ENCODE assay signal across 16 cellular contexts in genomic region chr11:2708757-2709281, GRCh38. TPM values are rescaled to one million over a fixed set of nuclear protein-coding genes. Genes with fewer than 3 reads are reported as not detected.
A peak's percentile ranks its signal among the peaks of the same experiment; 100 is the strongest.
DNase-seq lines count a peak whose midpoint lies in the region; ATAC-seq lines count a peak whose summit lies in the region.
"Had no signal": no experiment of that assay in that cellular context is flagged by ENCODE, and none has a peak within 500 bp of the region (broad histone marks: within the 10 kb centered on the region; RNA-seq: fewer than 3 reads in every experiment).

No MANE protein-coding gene starts in this region.

- H3K9me3 ChIP-seq in adipocyte (ENCODE audit: control insufficient read depth, low read length) = peaks cover 7% of the 10 kb centered on the region
- peaks cover 0 to 8% (median 5%) of the 10 kb centered on the region in 5 donors for H3K9me3 ChIP-seq in subcutaneous abdominal adipose tissue (ENCODE audit: control insufficient read depth in 5 of 5, low read length in 5 of 5)

- H3K27me3 ChIP-seq in adipocyte (replicated peaks; ENCODE audit: control insufficient read depth, insufficient read depth, low read length) (no peaks in the 10 kb centered on the region), subcutaneous abdominal adipose tissue (ENCODE audit: control insufficient read depth in 5 of 5, insufficient read depth in 4 of 5, low read length in 5 of 5) (no peaks in the 10 kb centered on the region)
- H3K27me3 ChIP-seq: dorsolateral prefrontal cortex had no signal

- DNase-seq in adipocyte (ENCODE audit: low read depth) (peak; percentile 71), fibroblast of the conjunctiva (ENCODE audit: low read depth) (peak; percentile 72), mucosa of gallbladder (ENCODE audit: low spot score) (peak; percentile 35), NCI-H1105 treated with DMSO at 0.1 percent for 48 hours (lab: John Stamatoyannopoulos, UW) (no peak)
- DNase-seq in stimulated activated CD4-positive, alpha-beta T cell treated with anti-CD3 and anti-CD28 coated beads, Interleukin-12 subunit alpha, Interleukin-12 subunit beta, amount 100 ng/mL, for 4 hours = no peak
- no peak for DNase-seq in activated CD8-positive, alpha-beta memory T cell treated with anti-CD3 and anti-CD28 coated beads, Interleukin-2, amount 50 U/mL, for 4 hours
- DNase-seq: activated gamma-delta T cell treated with Interleukin-2 at 50 U/mL for 16 hours; dorsolateral prefrontal cortex; foreskin keratinocyte; immature natural killer cell; RPMI8226; stimulated activated CD4-positive, alpha-beta T cell treated with anti-CD3 and anti-CD28 coated beads, Interleukin-1b, Interleukin-23, amount 100 ng/mL, for 48 hours; T-helper 17 cell had no signal

- peak overlapping the region; percentile 69 for H3K9ac ChIP-seq in adipocyte (ENCODE audit: low read length)
- H3K9ac ChIP-seq in subcutaneous abdominal adipose tissue (ENCODE audit: low read length in 5 of 5) = peak overlapping the region in 1 of 5 donors; percentile 19

- peak overlapping the region; percentile 54 for H3K4me3 ChIP-seq in adipocyte (ENCODE audit: low read length)
- H3K4me3 ChIP-seq in subcutaneous abdominal adipose tissue (ENCODE audit: low read depth in 1 of 5, low read length in 5 of 5) = peak overlapping the region in 4 of 5 donors; percentile 22 to 43 (median 40)
- H3K4me3 ChIP-seq: mucosa of descending colon had no signal

- H3K4me1 ChIP-seq in adipocyte (ENCODE audit: control insufficient read depth, insufficient read depth, low read length) (peaks cover 24% of the 10 kb centered on the region), subcutaneous abdominal adipose tissue (ENCODE audit: control insufficient read depth in 5 of 5, insufficient read depth in 5 of 5, low read length in 5 of 5) (peaks cover 1 to 31% (median 29%) of the 10 kb centered on the region in 5 donors)
- H3K4me1 ChIP-seq: foreskin keratinocyte had no signal

- no peak overlapping the region for H3K27ac ChIP-seq in subcutaneous abdominal adipose tissue (ENCODE audit: low read depth, low read length)
- H3K27ac ChIP-seq: foreskin keratinocyte had no signal

- H3K36me3 ChIP-seq in adipocyte (ENCODE audit: control insufficient read depth, insufficient read depth, low read length, severe bottlenecking) (no peaks in the 10 kb centered on the region), subcutaneous abdominal adipose tissue (ENCODE audit: control insufficient read depth in 5 of 5, insufficient read depth in 5 of 5, low read length in 5 of 5) (no peaks in the 10 kb centered on the region)

- no peak for ATAC-seq in GM18867 (IDR thresholded peaks at IDR 0.05; ENCODE audit: unreplicated experiment)
- ATAC-seq: foreskin keratinocyte, mucosa of descending colon, T-helper 17 cell had no signal

RNA-seq across cellular contexts. Expression of gene KCNQ1OT1, which starts 9.0 kb away (rescaled TPM):
- 2.2 TPM for total RNA-seq in mucosa of gallbladder

Comparison
In these comparisons a context has a peak if more than half of its experiments do, and no peak if none do; other contexts are left out.
1. DNase-seq: peak in adipocyte (single experiment), fibroblast of the conjunctiva (single experiment) and mucosa of gallbladder (single experiment); none in stimulated activated CD4-positive, alpha-beta T cell treated with anti-CD3 and anti-CD28 coated beads, Interleukin-12 subunit alpha, Interleukin-12 subunit beta, amount 100 ng/mL, for 4 hours (single experiment), activated CD8-positive, alpha-beta memory T cell treated with anti-CD3 and anti-CD28 coated beads, Interleukin-2, amount 50 U/mL, for 4 hours (single experiment) and NCI-H1105 treated with DMSO at 0.1 percent for 48 hours (single experiment).